Comparison of ENCODE assay signal across 12 cellular contexts in genomic region chr14:100691395-100692025, GRCh38. TPM values are rescaled to one million over a fixed set of nuclear protein-coding genes. Genes with fewer than 3 reads are reported as not detected.
A peak's percentile ranks its signal among the peaks of the same experiment; 100 is the strongest.
DNase-seq lines count a peak whose midpoint lies in the region; ATAC-seq and TF ChIP-seq lines count a peak whose summit lies in the region.
"Had no signal": no experiment of that assay in that cellular context is flagged by ENCODE, and none has a peak within 500 bp of the region (broad histone marks: within the 10 kb centered on the region; RNA-seq: fewer than 3 reads in every experiment).

No MANE protein-coding gene starts in this region.

- no peak overlapping the region for H3K27ac ChIP-seq in mammary epithelial cell (ENCODE audit: insufficient read depth, low read depth, low read length)
- H3K27ac ChIP-seq: vagina had no signal

- intact Hi-C loops in mammary epithelial cell (cut with micrococcal nuclease) (loop anchor here (2.0 kb wide), 1 partner anchor 55 kb away; no protein-coding TSS in a partner anchor), MCF 10A (cut with micrococcal nuclease) (no loop called here)

- no peaks in the 10 kb centered on the region for H4K20me1 ChIP-seq in mammary epithelial cell (ENCODE audit: insufficient read depth, low read length)

- H3K27me3 Mint-ChIP-seq in MCF 10A (ENCODE audit: insufficient read depth, unreplicated experiment) (no peaks in the 10 kb centered on the region), type B pancreatic cell (peaks cover 35% of the 10 kb centered on the region)

- peak overlapping the region; percentile 91 for H3K4me2 ChIP-seq in mammary epithelial cell (ENCODE audit: insufficient read depth, low read depth, low read length)

- H3K79me2 ChIP-seq in mammary epithelial cell (ENCODE audit: insufficient read depth, low read length): no peaks in the 10 kb centered on the region

- in situ Hi-C loops in mammary epithelial cell (cut with MboI; ENCODE audit: low sequenced_read_pairs in 2 of 2): no loop called here

- TF ChIP-seq CTCF in mammary epithelial cell (conservative IDR thresholded peaks at IDR 0.05 in 1 of 2, IDR thresholded peaks at IDR 0.05 in 1 of 2; ENCODE audit: extremely low read depth in 1 of 2, insufficient read depth in 1 of 2, low read depth in 1 of 2, low read length in 2 of 2) (no peak), MCF 10A (IDR thresholded peaks at IDR 0.05; ENCODE audit: unreplicated experiment) (no peak), type B pancreatic cell (conservative IDR thresholded peaks at IDR 0.05) (no peak)

- no peaks in the 10 kb centered on the region for H3K9me3 ChIP-seq in mammary epithelial cell (replicated peaks; ENCODE audit: insufficient read depth, low read length)
- H3K9me3 ChIP-seq: vagina had no signal

- no peaks in the 10 kb centered on the region for H3K27me3 ChIP-seq in mammary epithelial cell (ENCODE audit: insufficient read depth, low read length)
- H3K27me3 ChIP-seq: vagina had no signal

- H3K4me3 Mint-ChIP-seq in MCF 10A (ENCODE audit: unreplicated experiment) (no peak overlapping the region), type B pancreatic cell (no peak overlapping the region)

- ATAC-seq in GM19452 (IDR thresholded peaks at IDR 0.05; ENCODE audit: unreplicated experiment) (no peak), GM21529 (IDR thresholded peaks at IDR 0.05; ENCODE audit: unreplicated experiment) (no peak), GM19023 (IDR thresholded peaks at IDR 0.05; ENCODE audit: unreplicated experiment) (no peak)

- dilution Hi-C loops in mammary epithelial cell (cut with HindIII; ENCODE audit: low sequenced_read_pairs): no loop called here

- CTCF ChIA-PET in mammary epithelial cell (lab: Charles Lee; ENCODE audit: low non-redundant PET) (no interaction called here), MCF 10A (lab: Yijun Ruan, JAX) (interaction anchor here (0.6 kb wide), 2 partner anchors 306 to 437 kb away, joined by 3 read pairs; no protein-coding TSS in a partner anchor)

- H3K4me1 Mint-ChIP-seq in MCF 10A (ENCODE audit: insufficient read depth, unreplicated experiment) (peaks cover 28% of the 10 kb centered on the region), type B pancreatic cell (ENCODE audit: unreplicated experiment) (peaks cover 60% of the 10 kb centered on the region)

- H3K27ac Mint-ChIP-seq in MCF 10A (ENCODE audit: low read depth, unreplicated experiment) (no peak overlapping the region), type B pancreatic cell (peak overlapping the region; percentile 69)

- no peaks in the 10 kb centered on the region for H3K36me3 ChIP-seq in mammary epithelial cell (ENCODE audit: insufficient read depth, low read length)
- H3K36me3 ChIP-seq: vagina had no signal

- H3K4me3 ChIP-seq in mammary epithelial cell (replicated peaks in 1 of 3; ENCODE audit: insufficient read depth in 1 of 3, low read depth in 2 of 3, low read length in 3 of 3): no peak overlapping the region
- H3K4me3 ChIP-seq: vagina had no signal

- no peaks in the 10 kb centered on the region for H3K36me3 Mint-ChIP-seq in MCF 10A (ENCODE audit: insufficient read depth, unreplicated experiment)
- no peaks in the 10 kb centered on the region for H3K36me3 Mint-ChIP-seq in type B pancreatic cell

- H3K9me3 Mint-ChIP-seq in MCF 10A (ENCODE audit: unreplicated experiment): no peaks in the 10 kb centered on the region
- no peaks in the 10 kb centered on the region for H3K9me3 Mint-ChIP-seq in type B pancreatic cell

- POLR2A ChIA-PET in MCF 10A (lab: Yijun Ruan, JAX): no interaction called here

- H2AFZ ChIP-seq in mammary epithelial cell (ENCODE audit: low read depth, low read length): peak overlapping the region; percentile 27

- peaks cover 45% of the 10 kb centered on the region for H3K4me1 ChIP-seq in mammary epithelial cell (ENCODE audit: insufficient read depth, low read length)
- H3K4me1 ChIP-seq: vagina had no signal

- DNase-seq in mammary epithelial cell (peak; percentile 53), MCF 10A (ENCODE audit: unreplicated experiment) (no peak), NCI-H345 treated with DMSO at 0.1 percent for 48 hours (lab: John Stamatoyannopoulos, UW; ENCODE audit: unreplicated experiment) (peak; percentile 54), glomerular visceral epithelial cell (ENCODE audit: extremely low spot score) (peak; percentile 40), type B pancreatic cell (ENCODE audit: extremely low spot score, unreplicated experiment) (no peak)
- DNase-seq: DND-41; effector memory CD4-positive, alpha-beta T cell; NK-92 treated with Interleukin-12 subunit alpha and Interleukin-12 subunit beta, amount 100 ng/mL, for 24 hours had no signal

- WGBS in mammary epithelial cell (ENCODE audit: low coverage, missing lambda C conversion rate): 23% methylated on average over 25 of the region's 29 CpGs

- no TSS peak for BruUV-seq in mammary epithelial cell (replicated peaks; lab: Mats Ljungman, UMichigan)
- no TSS peak for BruUV-seq in MCF 10A (replicated peaks; lab: Mats Ljungman, UMichigan)

- no peak overlapping the region for H3K9ac ChIP-seq in mammary epithelial cell (ENCODE audit: insufficient read depth, low read length)

RNA-seq across cellular contexts. Expression of gene DLK1, which starts 35.2 kb away (rescaled TPM):
- total RNA-seq in mammary epithelial cell: not detected
- not detected for polyA plus RNA-seq in mammary epithelial cell
- 3.8 TPM for polyA minus RNA-seq in mammary epithelial cell
- not detected in 2 replicates for total RNA-seq in MCF 10A (2022)
- total RNA-seq in type B pancreatic cell (ENCODE audit: low replicate concordance): 149 and 405 TPM in 2 replicates

Comparison
In these comparisons a context has a peak if more than half of its experiments do, and no peak if none do; other contexts are left out.
1. DNase-seq: peak in mammary epithelial cell (single experiment), NCI-H345 treated with DMSO at 0.1 percent for 48 hours (single experiment) and glomerular visceral epithelial cell (single experiment); none in MCF 10A (single experiment) and type B pancreatic cell (single experiment).
2. RNA of gene DLK1, which starts 35.2 kb away (total RNA-seq): 149 to 405 TPM in type B pancreatic cell; not detected in mammary epithelial cell and not detected in MCF 10A; every median in the first group is over 100 times any median in the second.